ENCODE assay signal across 8 cellular contexts in the genomic region with DNA sequence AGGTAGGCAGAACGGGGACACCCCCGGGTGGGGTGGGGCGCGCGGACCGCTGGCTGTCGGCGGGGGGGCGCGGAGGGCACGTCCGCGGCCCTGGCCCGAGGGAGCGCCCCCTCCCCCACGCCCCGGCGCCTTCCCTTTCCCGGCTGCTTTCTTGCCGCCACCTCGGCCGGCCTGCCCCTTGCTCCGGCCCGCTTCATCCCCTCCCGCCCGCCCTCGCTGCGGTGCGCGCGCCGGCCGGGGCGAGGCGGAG. TPM values are rescaled to one million over a fixed set of nuclear protein-coding genes. Genes with fewer than 3 reads are reported as not detected.
DNase-seq lines count a peak whose midpoint lies in the region; ATAC-seq, FAIRE-seq and TF ChIP-seq lines count a peak whose summit lies in the region.

No MANE protein-coding gene starts in this region.

- peak overlapping the region; percentile 81 to 98 (median 96) for H3K4me3 ChIP-seq in HepG2 (replicated peaks in 1 of 3; ENCODE audit: insufficient read depth in 1 of 3, low read depth in 2 of 3, low read length in 3 of 3)
- H3K4me3 ChIP-seq in upper lobe of right lung: peak overlapping the region; percentile 90

- peak overlapping the region; percentile 97 for H3K9ac ChIP-seq in HepG2 (ENCODE audit: insufficient read depth, low read depth, low read length)

- in situ Hi-C loops in HepG2 (cut with HindIII; ENCODE audit: extremely low pct_ligation_motif_present, low pct_unique_long_range_greater_than_20kb): no loop called here

- peaks cover 51% of the 10 kb centered on the region for H3K79me2 ChIP-seq in HepG2 (ENCODE audit: insufficient read depth, low read length)

- POLR2A ChIA-PET in HepG2 (lab: Yijun Ruan, JAX): interaction anchor here (1.0 to 2.9 kb wide), 11 partner anchors 8 to 302 kb away, joined by 3 to 25 read pairs (median 5); no protein-coding TSS in a partner anchor

- 12% methylated on average over 5 of the region's 35 CpGs for WGBS in HepG2 (ENCODE audit: low lambda C conversion rate)

- TF ChIP-seq CTCF in HepG2 (CRISPR knock-in tag; IDR thresholded peaks at IDR 0.05) (no peak), upper lobe of right lung (IDR thresholded peaks at IDR 0.05) (no peak)

- no TSS peak for BruUV-seq in HepG2 (replicated peaks; lab: Mats Ljungman, UMichigan)

- no peak for FAIRE-seq in HepG2 (lab: Jason Lieb, UNC)

- CTCF ChIA-PET in HepG2 (lab: Yijun Ruan, JAX; ENCODE audit: low intra/inter-chr PET ratio, low total read pairs): no interaction called here

- TF ChIP-seq POLR2A in HepG2 (IDR thresholded peaks at IDR 0.05; ENCODE audit: insufficient read depth in 1 of 2, low read depth in 2 of 2, low read length in 2 of 2): no peak

- intact Hi-C loops in HepG2 (cut with micrococcal nuclease; ENCODE audit: unreplicated experiment) (loop anchor here (5.0 kb wide), 1 partner anchor 302 kb away; a partner anchor contains a TSS), upper lobe of right lung (cut with DNase I) (no loop called here)

- H3K4me2 ChIP-seq in HepG2 (ENCODE audit: low read depth, low read length): peak overlapping the region; percentile 16; the same call in 1 of the 2 replicates

- peak overlapping the region; percentile 97 for H3K27ac ChIP-seq in angular gyrus (ENCODE audit: low read depth, low read length)
- peak overlapping the region; percentile 96 for H3K27ac ChIP-seq in HepG2 (ENCODE audit: extremely low read length, insufficient read depth, low read length)
- H3K27ac ChIP-seq in upper lobe of right lung: peak overlapping the region; percentile 98

- H2AFZ ChIP-seq in HepG2 (ENCODE audit: low read length): no peak overlapping the region

- TF ChIP-seq RAD21 in HepG2 (CRISPR knock-in tag; IDR thresholded peaks at IDR 0.05): no peak

- H3K36me3 ChIP-seq in HepG2 (replicated peaks in 1 of 2; ENCODE audit: control insufficient read depth in 1 of 2, insufficient read depth in 2 of 2, low read length in 2 of 2) (no peaks in the 10 kb centered on the region), upper lobe of right lung (no peaks in the 10 kb centered on the region)

- H3K4me1 ChIP-seq in HepG2 (ENCODE audit: insufficient read depth, low read length): peaks cover 42% of the 10 kb centered on the region
- peaks cover 27% of the 10 kb centered on the region for H3K4me1 ChIP-seq in upper lobe of right lung

- H3K27me3 ChIP-seq in HepG2 (ENCODE audit: control insufficient read depth in 1 of 2, insufficient read depth in 2 of 2, low read length in 2 of 2) (no peaks in the 10 kb centered on the region; a peak in 1 of 5 replicates), upper lobe of right lung (no peaks in the 10 kb centered on the region)

- TF ChIP-seq EP300 in HepG2 (IDR thresholded peaks at IDR 0.05; ENCODE audit: low read depth in 2 of 2, low read length in 2 of 2) (no peak), HepG2 (CRISPR knock-in tag; IDR thresholded peaks at IDR 0.05; ENCODE audit: borderline replicate concordance) (no peak)

- H3K9me3 ChIP-seq in HepG2 (ENCODE audit: low read length) (no peaks in the 10 kb centered on the region), upper lobe of right lung (no peaks in the 10 kb centered on the region)

- DNase-seq in HepG2 (ENCODE audit: low spot score) (no peak), upper lobe of right lung (no peak)

- ATAC-seq in GM18502 (IDR thresholded peaks at IDR 0.05; ENCODE audit: poor library complexity, unreplicated experiment): peak; percentile 17
- peak; percentile 16 for ATAC-seq in HG03095 (IDR thresholded peaks at IDR 0.05; ENCODE audit: unreplicated experiment)
- ATAC-seq in HepG2: no peak
- no peak for ATAC-seq in upper lobe of right lung
- no peak for ATAC-seq in HG02885 (IDR thresholded peaks at IDR 0.05; ENCODE audit: poor library complexity, unreplicated experiment)
- ATAC-seq in GM18498 (IDR thresholded peaks at IDR 0.05; ENCODE audit: unreplicated experiment): no peak
- no peak for ATAC-seq in GM21360 (IDR thresholded peaks at IDR 0.05; ENCODE audit: unreplicated experiment)

- H4K20me1 ChIP-seq in HepG2 (ENCODE audit: insufficient read depth, low read length): peaks cover 45% of the 10 kb centered on the region

TF ChIP-seq in HepG2, 621 proteins besides CTCF, POLR2A, EP300 and RAD21 (continues in another document):
- TF ChIP-seq ZNF776 (CRISPR knock-in tag; IDR thresholded peaks at IDR 0.05): 0 out of 2 replicates have a peak, but pooled peaks have one; percentile 49
- TF ChIP-seq, protein P1, sequence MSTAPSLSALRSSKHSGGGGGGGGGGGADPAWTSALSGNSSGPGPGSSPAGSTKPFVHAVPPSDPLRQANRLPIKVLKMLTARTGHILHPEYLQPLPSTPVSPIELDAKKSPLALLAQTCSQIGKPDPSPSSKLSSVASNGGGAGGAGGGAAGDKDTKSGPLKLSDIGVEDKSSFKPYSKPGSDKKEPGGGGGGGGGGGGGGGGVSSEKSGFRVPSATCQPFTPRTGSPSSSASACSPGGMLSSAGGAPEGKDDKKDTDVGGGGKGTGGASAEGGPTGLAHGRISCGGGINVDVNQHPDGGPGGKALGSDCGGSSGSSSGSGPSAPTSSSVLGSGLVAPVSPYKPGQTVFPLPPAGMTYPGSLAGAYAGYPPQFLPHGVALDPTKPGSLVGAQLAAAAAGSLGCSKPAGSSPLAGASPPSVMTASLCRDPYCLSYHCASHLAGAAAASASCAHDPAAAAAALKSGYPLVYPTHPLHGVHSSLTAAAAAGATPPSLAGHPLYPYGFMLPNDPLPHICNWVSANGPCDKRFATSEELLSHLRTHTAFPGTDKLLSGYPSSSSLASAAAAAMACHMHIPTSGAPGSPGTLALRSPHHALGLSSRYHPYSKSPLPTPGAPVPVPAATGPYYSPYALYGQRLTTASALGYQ (CRISPR knock-in tag; IDR thresholded peaks at IDR 0.05): no peak

RNA-seq across cellular contexts. Expression of a gene that starts 0.4 kb away (rescaled TPM):
- total RNA-seq in HepG2 (2016; rRNA removed; fragmentation: Illumina TruSeq; extraction: Trizol) (294 and 375 TPM in 2 replicates), upper lobe of right lung (225 TPM)
- total RNA-seq in HepG2 (2016; cell fraction: cytosol; rRNA removed; fragmentation: Illumina TruSeq; extraction: Trizol; ENCODE audit: low read depth): 264 and 266 TPM in 2 replicates
- total RNA-seq in HepG2 (2016; cell fraction: insoluble cytoplasmic fraction; rRNA removed; fragmentation: Illumina TruSeq; extraction: Trizol): 297 and 387 TPM in 2 replicates
- 204 and 205 TPM in 2 replicates for total RNA-seq in HepG2 (2016; cell fraction: membrane; rRNA removed; fragmentation: Illumina TruSeq; extraction: Trizol)
- 154 and 169 TPM in 2 replicates for total RNA-seq in HepG2 (2016; cell fraction: nucleus; rRNA removed; fragmentation: Illumina TruSeq; extraction: Trizol)
- polyA plus RNA-seq in HepG2 (2011; rRNA removed): 135 and 167 TPM in 2 replicates
- 88.4 and 143 TPM in 2 replicates for polyA plus RNA-seq in HepG2 (2011; cell fraction: cytosol; rRNA removed)
- polyA plus RNA-seq in HepG2 (2011; cell fraction: nucleus; rRNA removed): 42.2 and 58.3 TPM in 2 replicates
- 139 and 149 TPM in 2 replicates for polyA plus RNA-seq in HepG2 (2012)
- 89.1 and 105 TPM in 2 replicates for polyA plus RNA-seq in HepG2 (2016; cell fraction: cytosol; fragmentation: Illumina TruSeq; extraction: Trizol; ENCODE audit: low read depth)
- polyA plus RNA-seq in HepG2 (2016; cell fraction: insoluble cytoplasmic fraction; fragmentation: Illumina TruSeq; extraction: Trizol; ENCODE audit: low read depth): 426 and 427 TPM in 2 replicates
- polyA plus RNA-seq in HepG2 (2016; cell fraction: membrane; fragmentation: Illumina TruSeq; extraction: Trizol; ENCODE audit: low read depth): 141 and 145 TPM in 2 replicates
- 175 and 198 TPM in 2 replicates for polyA plus RNA-seq in HepG2 (2016; cell fraction: nucleus; fragmentation: Illumina TruSeq; extraction: Trizol; ENCODE audit: insufficient read depth, low read depth)
- 70.7 and 89.7 TPM in 2 replicates for polyA minus RNA-seq in HepG2 (2011; rRNA and poly(A)+ RNA removed; ENCODE audit: low replicate concordance)
- polyA minus RNA-seq in HepG2 (2011; cell fraction: cytosol; rRNA and poly(A)+ RNA removed): 146 and 183 TPM in 2 replicates
- polyA minus RNA-seq in HepG2 (2011; cell fraction: nucleus; rRNA and poly(A)+ RNA removed): 140 and 144 TPM in 2 replicates

RNA-seq across cellular contexts. Expression of a gene that starts 28.5 kb away (rescaled TPM):
- not detected in 2 replicates for total RNA-seq in HepG2 (2016; rRNA removed; fragmentation: Illumina TruSeq; extraction: Trizol)
- total RNA-seq in HepG2 (2016; cell fraction: cytosol; rRNA removed; fragmentation: Illumina TruSeq; extraction: Trizol; ENCODE audit: low read depth): not detected in 2 replicates
- not detected in 2 replicates for total RNA-seq in HepG2 (2016; cell fraction: insoluble cytoplasmic fraction; rRNA removed; fragmentation: Illumina TruSeq; extraction: Trizol)
- total RNA-seq in HepG2 (2016; cell fraction: membrane; rRNA removed; fragmentation: Illumina TruSeq; extraction: Trizol): not detected in 2 replicates
- not detected in 2 replicates for total RNA-seq in HepG2 (2016; cell fraction: nucleus; rRNA removed; fragmentation: Illumina TruSeq; extraction: Trizol)
- polyA plus RNA-seq in HepG2 (2011; rRNA removed): not detected in 2 replicates
- polyA plus RNA-seq in HepG2 (2011; cell fraction: cytosol; rRNA removed): not detected in 2 replicates
- polyA plus RNA-seq in HepG2 (2011; cell fraction: nucleus; rRNA removed): 0.09 TPM in 1 of 2 replicates, not detected in the other
- 0.08 TPM in 1 of 2 replicates, not detected in the other for polyA plus RNA-seq in HepG2 (2012)
- polyA plus RNA-seq in HepG2 (2016; cell fraction: cytosol; fragmentation: Illumina TruSeq; extraction: Trizol; ENCODE audit: low read depth): 0.06 TPM in 1 of 2 replicates, not detected in the other
- polyA plus RNA-seq in HepG2 (2016; cell fraction: insoluble cytoplasmic fraction; fragmentation: Illumina TruSeq; extraction: Trizol; ENCODE audit: low read depth): not detected in 2 replicates
- polyA plus RNA-seq in HepG2 (2016; cell fraction: membrane; fragmentation: Illumina TruSeq; extraction: Trizol; ENCODE audit: low read depth): not detected in 2 replicates
- polyA plus RNA-seq in HepG2 (2016; cell fraction: nucleus; fragmentation: Illumina TruSeq; extraction: Trizol; ENCODE audit: insufficient read depth, low read depth): not detected in 2 replicates
- 0.35 TPM in 1 of 2 replicates, not detected in the other for polyA minus RNA-seq in HepG2 (2011; rRNA and poly(A)+ RNA removed; ENCODE audit: low replicate concordance)
- not detected in 2 replicates for polyA minus RNA-seq in HepG2 (2011; cell fraction: cytosol; rRNA and poly(A)+ RNA removed)
- polyA minus RNA-seq in HepG2 (2011; cell fraction: nucleus; rRNA and poly(A)+ RNA removed): not detected in 2 replicates
- total RNA-seq in upper lobe of right lung: 0.55 TPM

Comparison
In these comparisons a context has a peak if more than half of its experiments do, and no peak if none do; other contexts are left out.
1. ATAC-seq: peak in GM18502 (single experiment) and HG03095 (single experiment); none in HepG2 (single experiment), upper lobe of right lung (single experiment), HG02885 (single experiment), GM18498 (single experiment) and GM21360 (single experiment).
2. Peak in every context shown above with its lines, with median percentiles within 50 percentile points of each other: H3K27ac ChIP-seq.